In genomic region chr2:37415128-37415817, GRCh38 we compare ENCODE assay signal across 8 cellular contexts.
DNase-seq lines count a peak whose midpoint lies in the region; ATAC-seq, FAIRE-seq and TF ChIP-seq lines count a peak whose summit lies in the region.
"Had no signal": no experiment of that assay in that cellular context is flagged by ENCODE, and none has a peak within 500 bp of the region (broad histone marks: within the 10 kb centered on the region; RNA-seq: fewer than 3 reads in every experiment).

No MANE protein-coding gene starts in this region.

- H4K20me1 ChIP-seq in K562 (replicated peaks; ENCODE audit: control insufficient read depth, insufficient read depth, low read length), result no peaks in the 10 kb centered on the region
- H4K20me1 ChIP-seq in neural cell (ENCODE audit: insufficient read depth), result no peaks in the 10 kb centered on the region

- intact Hi-C loops in K562 (cut with micrococcal nuclease), result loop anchor here (1.0 to 10.0 kb wide), 2 partner anchors 120 to 160 kb away; no protein-coding TSS in a partner anchor

- peak in 1 of 3 experiments; percentile 29; a peak in 2 of 6 replicates for TF ChIP-seq CTCF in K562 (IDR thresholded peaks at IDR 0.05 in 2 of 3, conservative IDR thresholded peaks at IDR 0.05 in 1 of 3; ENCODE audit: insufficient read depth in 2 of 3, low read depth in 1 of 3, low read length in 3 of 3)
- TF ChIP-seq CTCF in neural cell (IDR thresholded peaks at IDR 0.05; ENCODE audit: poor library complexity, severe bottlenecking), result no peak

- H3K9me3 ChIP-seq in K562 (replicated peaks; ENCODE audit: control insufficient read depth, insufficient read depth, low read depth, low read length) (no peaks in the 10 kb centered on the region), neural cell (ENCODE audit: low read length) (no peaks in the 10 kb centered on the region)

- H3K4me3 ChIP-seq in K562, result no peak overlapping the region
- peak overlapping the region; percentile 40 for H3K4me3 ChIP-seq in neural cell (ENCODE audit: low read length)

- H3K4me2 ChIP-seq in K562 (ENCODE audit: insufficient read depth, low read length) (peak overlapping the region; percentile 69), neural cell (ENCODE audit: low read length) (no peak overlapping the region)

- peak; percentile 32 to 61 for TF ChIP-seq RAD21 in K562 (CRISPR knock-in tag; conservative IDR thresholded peaks at IDR 0.05 in 1 of 2, IDR thresholded peaks at IDR 0.05 in 1 of 2)
- no peak for TF ChIP-seq RAD21 in neural cell (conservative IDR thresholded peaks at IDR 0.05)

- H2AFZ ChIP-seq in K562 (ENCODE audit: low read depth, low read length) (peak overlapping the region; percentile 18), neural cell (ENCODE audit: low read depth, low read length) (peak overlapping the region; percentile 1)

- H3K27ac ChIP-seq in K562 (ENCODE audit: extremely low read depth, low read depth, low read length), result peak overlapping the region; percentile 34; the same call in 1 of the 3 replicates
- H3K27ac ChIP-seq in neural cell (ENCODE audit: low read length), result peak overlapping the region; percentile 49

- peaks cover 3% of the 10 kb centered on the region for H3K9me1 ChIP-seq in K562 (ENCODE audit: control insufficient read depth, insufficient read depth, low read length)

- peak; percentile 79 for ATAC-seq in K562
- ATAC-seq in HG03342 (IDR thresholded peaks at IDR 0.05; ENCODE audit: unreplicated experiment), result no peak

- H3K27me3 ChIP-seq in K562 (ENCODE audit: control insufficient read depth in 2 of 2, insufficient read depth in 2 of 2, low read length in 2 of 2), result no peaks in the 10 kb centered on the region; a peak in 1 of 5 replicates
- no peaks in the 10 kb centered on the region for H3K27me3 ChIP-seq in neural cell (ENCODE audit: insufficient read depth, low read depth, low read length)

- POLR2A ChIA-PET in K562 (lab: Yijun Ruan, JAX), result interaction anchor here (0.6 to 1.7 kb wide), 5 partner anchors 10 to 432 kb away, joined by 3 to 5 read pairs (median 3); no protein-coding TSS in a partner anchor

- H3F3A ChIP-seq in neural cell (ENCODE audit: insufficient read depth, low read length, poor library complexity, severe bottlenecking), result no peaks in the 10 kb centered on the region

- H3K79me2 ChIP-seq in K562 (ENCODE audit: control insufficient read depth, insufficient read depth, low read length) (no peaks in the 10 kb centered on the region), neural cell (replicated peaks; ENCODE audit: insufficient read depth, low read length) (no peaks in the 10 kb centered on the region)

- BruUV-seq in K562 (replicated peaks; lab: Mats Ljungman, UMichigan), result no TSS peak

- no peaks in the 10 kb centered on the region for H3K36me3 ChIP-seq in K562 (ENCODE audit: control insufficient read depth, insufficient read depth, low read length)
- no peaks in the 10 kb centered on the region for H3K36me3 ChIP-seq in neural cell (ENCODE audit: insufficient read depth, low read length)

- H3K9ac ChIP-seq in K562 (ENCODE audit: insufficient read depth in 1 of 2, low read depth in 2 of 2, low read length in 2 of 2), result no peak overlapping the region; a peak in 1 of 4 replicates
- no peak overlapping the region for H3K9ac ChIP-seq in neural cell (ENCODE audit: low read length)

- in situ Hi-C loops in K562 (cut with MboI), result loop anchor here (5.0 kb wide), 1 partner anchor 37 kb away; no protein-coding TSS in a partner anchor

- FAIRE-seq in K562 (lab: Jason Lieb, UNC), result peak; percentile 86

- DNase-seq in GDM1 (lab: John Stamatoyannopoulos, UW), result peak; percentile 32
- DNase-seq in NCI-H146 (lab: John Stamatoyannopoulos, UW), result peak; percentile 58
- peak; percentile 20 to 84 (median 48) for DNase-seq in K562 (ENCODE audit: extremely low read depth in 1 of 4, low spot score in 3 of 4)
- DNase-seq in SKM-1 treated with dmso at 0.1 percent for 144 hours (lab: John Stamatoyannopoulos, UW; ENCODE audit: unreplicated experiment), result no peak
- no peak for DNase-seq in activated CD8-positive, alpha-beta memory T cell treated with anti-CD3 and anti-CD28 coated beads for 24 hours
- DNase-seq: activated gamma-delta T cell had no signal

- TF ChIP-seq EP300 in K562 (IDR thresholded peaks at IDR 0.05; ENCODE audit: low read length) (peak; percentile 60; the same call in 1 of the 2 replicates), neural cell (conservative IDR thresholded peaks at IDR 0.05; ENCODE audit: poor library complexity, severe bottlenecking) (no peak)

- CTCF ChIA-PET in K562 (lab: Yijun Ruan, JAX; ENCODE audit: low intra/inter-chr PET ratio), result interaction anchor here (0.6 to 2.6 kb wide), 6 partner anchors 20 to 463 kb away, joined by 3 to 30 read pairs (median 6); no protein-coding TSS in a partner anchor

- H3K9me2 ChIP-seq in neural cell (ENCODE audit: insufficient read depth, low read length), result no peaks in the 10 kb centered on the region

- TF ChIP-seq POLR2A in K562 (conservative IDR thresholded peaks at IDR 0.05), result no peak

- 4% methylated on average over 6 of the region's 7 CpGs for WGBS in K562 (ENCODE audit: insufficient coverage, low coverage, missing lambda C conversion rate)

- H3K4me1 ChIP-seq in K562 (replicated peaks in 1 of 2; ENCODE audit: control insufficient read depth in 2 of 2, insufficient read depth in 2 of 2, low read length in 2 of 2), result peaks cover 3 to 15% of the 10 kb centered on the region in 2 experiments; a peak in 2 of 5 replicates

TF ChIP-seq in K562, 482 proteins besides CTCF, POLR2A, EP300 and RAD21 (continues in another document):
- TF ChIP-seq FOSL1 (tag; conservative IDR thresholded peaks at IDR 0.05), result peak; percentile 33; the same call in 1 of the 2 replicates
- peak; percentile 43; the same call in 1 of the 2 replicates for TF ChIP-seq CXXC5 (CRISPR knock-in tag; IDR thresholded peaks at IDR 0.05)
- TF ChIP-seq ZNF354B (CRISPR knock-in tag; IDR thresholded peaks at IDR 0.05), result no peak
- peak; percentile 89 for TF ChIP-seq CBFA2T2 (conservative IDR thresholded peaks at IDR 0.05)
- TF ChIP-seq MECOM (CRISPR knock-in tag; IDR thresholded peaks at IDR 0.05), result 0 out of 2 replicates have a peak, but pooled peaks have one; percentile 40
- no peak for TF ChIP-seq ZMIZ1 (IDR thresholded peaks at IDR 0.05; ENCODE audit: low read depth in 2 of 2, low read length in 2 of 2)
- TF ChIP-seq NCOA1 (IDR thresholded peaks at IDR 0.05; ENCODE audit: low read depth), result peak; percentile 41; the same call in 1 of the 2 replicates

TF ChIP-seq in neural cell, 6 proteins besides CTCF, POLR2A, EP300 and RAD21:
- TF ChIP-seq TAF1 (IDR thresholded peaks at IDR 0.05; ENCODE audit: low read depth), result no peak
- TF ChIP-seq REST (IDR thresholded peaks at IDR 0.05; ENCODE audit: borderline replicate concordance), result no peak
- no peak for TF ChIP-seq EZH2 (IDR thresholded peaks at IDR 0.05; ENCODE audit: borderline replicate concordance, insufficient read depth, low read length, poor library complexity, severe bottlenecking)
- no peak for TF ChIP-seq MXI1 (conservative IDR thresholded peaks at IDR 0.05; ENCODE audit: poor library complexity, severe bottlenecking)
- no peak for TF ChIP-seq SMC3 (conservative IDR thresholded peaks at IDR 0.05; ENCODE audit: poor library complexity)
- no peak for TF ChIP-seq POLR2AphosphoS5 (IDR thresholded peaks at IDR 0.05)

Comparison
In these comparisons a context has a peak if more than half of its experiments do, and no peak if none do; other contexts are left out.
1. DNase-seq: peak in GDM1 (single experiment), NCI-H146 (single experiment) and K562 (4 of 4); none in SKM-1 treated with dmso at 0.1 percent for 144 hours (single experiment) and activated CD8-positive, alpha-beta memory T cell treated with anti-CD3 and anti-CD28 coated beads for 24 hours (single experiment).